In the genomic region with DNA sequence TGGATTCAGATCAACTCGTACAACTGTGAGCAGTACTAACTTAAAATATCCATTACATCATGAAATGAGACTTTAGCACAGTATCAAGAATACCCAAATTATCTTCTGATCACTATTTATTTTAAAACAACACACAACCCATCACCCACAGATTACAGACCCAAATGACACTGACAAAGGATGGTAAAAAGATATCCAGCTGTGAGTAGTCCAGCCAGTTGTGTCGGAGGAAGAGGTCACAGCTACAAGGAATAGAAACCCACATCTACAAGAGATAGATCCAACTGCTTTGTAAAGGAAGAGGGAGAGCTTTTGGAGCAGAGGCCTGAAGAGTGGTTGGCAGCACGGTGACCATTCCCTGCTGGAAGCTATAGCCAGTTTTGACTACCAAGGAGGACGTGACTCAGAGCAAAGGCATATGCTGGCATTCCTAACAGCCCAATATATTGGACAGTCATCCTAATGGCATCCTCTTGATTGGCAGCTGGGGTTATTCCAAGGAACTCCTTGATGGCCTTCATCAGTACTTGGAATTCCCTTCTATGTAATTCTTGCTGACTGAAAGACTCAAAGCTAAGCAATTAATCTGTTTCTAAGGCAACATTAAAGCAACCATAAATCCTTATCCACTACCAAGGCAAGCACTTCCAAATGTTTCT, we compare ENCODE assay signal across 10 cellular contexts. TPM values are rescaled to one million over a fixed set of nuclear protein-coding genes. Genes with fewer than 3 reads are reported as not detected.
DNase-seq lines count a peak whose midpoint lies in the region; ATAC-seq and TF ChIP-seq lines count a peak whose summit lies in the region.
"Had no signal": no experiment of that assay in that cellular context is flagged by ENCODE, and none has a peak within 500 bp of the region (broad histone marks: within the 10 kb centered on the region; RNA-seq: fewer than 3 reads in every experiment).

No MANE protein-coding gene starts in this region.

- POLR2A ChIA-PET in HCT116 (lab: Charles Lee) = no interaction called here
- POLR2A ChIA-PET in naive thymus-derived CD8-positive, alpha-beta T cell (lab: Charles Lee) = no interaction called here

- no peaks in the 10 kb centered on the region for H3K27me3 Mint-ChIP-seq in naive thymus-derived CD8-positive, alpha-beta T cell
- H3K27me3 Mint-ChIP-seq: stimulated activated memory B cell treated with anti-CD40 and anti-IgM and Interleukin-4, amounts not matched to agents 10 μg/mL and 1 μg/mL and 100 μg/mL, for 72 hours had no signal

- no peaks in the 10 kb centered on the region for H3K27me3 ChIP-seq in HCT116 (ENCODE audit: insufficient read depth, low read length)
- H3K27me3 ChIP-seq in adipocyte (replicated peaks; ENCODE audit: control insufficient read depth, insufficient read depth, low read length) = no peaks in the 10 kb centered on the region

- H2AFZ ChIP-seq in HCT116 (ENCODE audit: low read depth, low read length, poor library complexity, severe bottlenecking) = peak overlapping the region; percentile 36
- H2AFZ ChIP-seq: parathyroid adenoma had no signal

- peaks cover 0 to 3% (median 0%) of the 10 kb centered on the region in 4 donors for H3K4me1 Mint-ChIP-seq in naive thymus-derived CD8-positive, alpha-beta T cell
- H3K4me1 Mint-ChIP-seq: stimulated activated memory B cell treated with anti-CD40 and anti-IgM and Interleukin-4, amounts not matched to agents 10 μg/mL and 1 μg/mL and 100 μg/mL, for 72 hours had no signal

- H3K36me3 Mint-ChIP-seq in naive thymus-derived CD8-positive, alpha-beta T cell = no peaks in the 10 kb centered on the region
- H3K36me3 Mint-ChIP-seq: stimulated activated memory B cell treated with anti-CD40 and anti-IgM and Interleukin-4, amounts not matched to agents 10 μg/mL and 1 μg/mL and 100 μg/mL, for 72 hours had no signal

- peak overlapping the region; percentile 36; the same call in 1 of the 2 replicates for H3K27ac ChIP-seq in HCT116 (ENCODE audit: low read depth, low read length)
- H3K27ac ChIP-seq: parathyroid adenoma had no signal

- H3K4me3 ChIP-seq in HCT116 (replicated peaks in 1 of 2; ENCODE audit: low read depth in 1 of 2, low read length in 2 of 2) = peak overlapping the region in 1 of 2 experiments; percentile 35; a peak in 1 of 4 replicates
- H3K4me3 ChIP-seq in adipocyte (ENCODE audit: low read length) = no peak overlapping the region

- DNase-seq in HCT116 (ENCODE audit: low read depth, low spot score) (peak; percentile 80), adipocyte (ENCODE audit: low read depth) (peak; percentile 82), left cardiac atrium (peak; percentile 31), stromal cell of bone marrow (ENCODE audit: low read depth) (peak; percentile 83), RPMI8226 (no peak), NCI-H345 treated with DMSO at 0.1 percent for 48 hours (lab: John Stamatoyannopoulos, UW; ENCODE audit: unreplicated experiment) (no peak)
- no peak for DNase-seq in naive thymus-derived CD8-positive, alpha-beta T cell
- DNase-seq in stimulated activated CD4-positive, alpha-beta T cell treated with anti-CD3 and anti-CD28 coated beads, Interleukin-1b, Interleukin-23, amount 100 ng/mL, for 48 hours = no peak

- no peaks in the 10 kb centered on the region for H3K9me3 Mint-ChIP-seq in naive thymus-derived CD8-positive, alpha-beta T cell
- H3K9me3 Mint-ChIP-seq: stimulated activated memory B cell treated with anti-CD40 and anti-IgM and Interleukin-4, amounts not matched to agents 10 μg/mL and 1 μg/mL and 100 μg/mL, for 72 hours had no signal

- H3K4me1 ChIP-seq in HCT116 (ENCODE audit: control insufficient read depth in 1 of 2, insufficient read depth in 2 of 2, low read length in 2 of 2) = peaks cover 12 to 41% of the 10 kb centered on the region in 2 experiments
- peaks cover 60% of the 10 kb centered on the region for H3K4me1 ChIP-seq in adipocyte (ENCODE audit: control insufficient read depth, insufficient read depth, low read length)
- H3K4me1 ChIP-seq: parathyroid adenoma had no signal

- no peaks in the 10 kb centered on the region for H3K9me2 ChIP-seq in HCT116 (ENCODE audit: insufficient read depth)

- ATAC-seq in HCT116 (peak; percentile 97), left cardiac atrium (peak; percentile 38 to 87)
- ATAC-seq in naive thymus-derived CD8-positive, alpha-beta T cell = no peak
- ATAC-seq: stimulated activated memory B cell treated with anti-CD40 and anti-IgM and Interleukin-4, amounts not matched to agents 10 μg/mL and 1 μg/mL and 100 μg/mL, for 72 hours had no signal

- intact Hi-C loops in HCT116 (cut with micrococcal nuclease) (no loop called here), left cardiac atrium (cut with DNase I) (no loop called here)

- no peak for TF ChIP-seq RAD21 in HCT116 (IDR thresholded peaks at IDR 0.05; ENCODE audit: low read depth)

- H3K9me3 ChIP-seq in HCT116 (ENCODE audit: control insufficient read depth in 1 of 2, insufficient read depth in 1 of 2, low read depth in 1 of 2, low read length in 2 of 2) = no peaks in the 10 kb centered on the region
- H3K9me3 ChIP-seq in adipocyte (ENCODE audit: control insufficient read depth, low read length) = no peaks in the 10 kb centered on the region

- CTCF ChIA-PET in HCT116 (lab: Charles Lee) = interaction anchor here (0.7 kb wide), 1 partner anchor 14 kb away, joined by 4 read pairs; no protein-coding TSS in a partner anchor

- TF ChIP-seq POLR2A in HCT116 (IDR thresholded peaks at IDR 0.05; ENCODE audit: borderline replicate concordance, extremely low read depth, insufficient read depth, insufficient read length) = no peak

- H3K36me3 ChIP-seq in HCT116 (ENCODE audit: control insufficient read depth in 1 of 2, insufficient read depth in 2 of 2, low read length in 2 of 2) = no peaks in the 10 kb centered on the region
- H3K36me3 ChIP-seq in adipocyte (ENCODE audit: control insufficient read depth, insufficient read depth, low read length, severe bottlenecking) = no peaks in the 10 kb centered on the region

- no peak for TF ChIP-seq CTCF in HCT116 (IDR thresholded peaks at IDR 0.05 in 2 of 3, conservative IDR thresholded peaks at IDR 0.05 in 1 of 3; ENCODE audit: borderline replicate concordance in 1 of 3, insufficient read depth in 1 of 3, low read depth in 2 of 3, low read length in 2 of 3)

- H3K4me3 Mint-ChIP-seq in naive thymus-derived CD8-positive, alpha-beta T cell = no peak overlapping the region
- H3K4me3 Mint-ChIP-seq: stimulated activated memory B cell treated with anti-CD40 and anti-IgM and Interleukin-4, amounts not matched to agents 10 μg/mL and 1 μg/mL and 100 μg/mL, for 72 hours had no signal

- H3K9ac ChIP-seq in HCT116 (ENCODE audit: low read length) (peak overlapping the region; percentile 8; the same call in 1 of the 2 replicates), adipocyte (ENCODE audit: low read length) (no peak overlapping the region)
- H3K9ac ChIP-seq: parathyroid adenoma had no signal

- no TSS peak for BruUV-seq in HCT116 (replicated peaks; lab: Mats Ljungman, UMichigan)

- peak overlapping the region; percentile 71 for H3K4me2 ChIP-seq in HCT116 (ENCODE audit: low read length)

- RAD21 ChIA-PET in HCT116 (lab: Charles Lee; ENCODE audit: low non-redundant PET in 1 of 2, low total read pairs in 2 of 2, uncharacterized antibody in 2 of 2, unreplicated experiment in 2 of 2) = no interaction called here

- H4K20me1 ChIP-seq in HCT116 (ENCODE audit: insufficient read depth) = no peaks in the 10 kb centered on the region

- no peak overlapping the region for H3K27ac Mint-ChIP-seq in naive thymus-derived CD8-positive, alpha-beta T cell
- H3K27ac Mint-ChIP-seq: stimulated activated memory B cell treated with anti-CD40 and anti-IgM and Interleukin-4, amounts not matched to agents 10 μg/mL and 1 μg/mL and 100 μg/mL, for 72 hours had no signal

- H3K79me2 ChIP-seq in HCT116 (ENCODE audit: insufficient read depth, low read length) = no peaks in the 10 kb centered on the region
- H3K79me2 ChIP-seq: parathyroid adenoma had no signal

TF ChIP-seq in HCT116, 20 proteins besides CTCF, POLR2A, EP300 and RAD21 (continues in another document):
- TF ChIP-seq ZFX (IDR thresholded peaks at IDR 0.05) (no peak), ELF1 (IDR thresholded peaks at IDR 0.05; ENCODE audit: borderline replicate concordance, low read depth) (no peak), POLR2AphosphoS5 (IDR thresholded peaks at IDR 0.05; ENCODE audit: low read depth, low read length) (peak; percentile 53), TCF7L2 (IDR thresholded peaks at IDR 0.05; ENCODE audit: borderline replicate concordance, extremely low read depth, insufficient read depth, insufficient read length) (peak; percentile 50), SP1 (IDR thresholded peaks at IDR 0.05; ENCODE audit: low read depth) (peak; percentile 77), EZH2 (IDR thresholded peaks at IDR 0.05) (no peak)
- TF ChIP-seq, protein P1, sequence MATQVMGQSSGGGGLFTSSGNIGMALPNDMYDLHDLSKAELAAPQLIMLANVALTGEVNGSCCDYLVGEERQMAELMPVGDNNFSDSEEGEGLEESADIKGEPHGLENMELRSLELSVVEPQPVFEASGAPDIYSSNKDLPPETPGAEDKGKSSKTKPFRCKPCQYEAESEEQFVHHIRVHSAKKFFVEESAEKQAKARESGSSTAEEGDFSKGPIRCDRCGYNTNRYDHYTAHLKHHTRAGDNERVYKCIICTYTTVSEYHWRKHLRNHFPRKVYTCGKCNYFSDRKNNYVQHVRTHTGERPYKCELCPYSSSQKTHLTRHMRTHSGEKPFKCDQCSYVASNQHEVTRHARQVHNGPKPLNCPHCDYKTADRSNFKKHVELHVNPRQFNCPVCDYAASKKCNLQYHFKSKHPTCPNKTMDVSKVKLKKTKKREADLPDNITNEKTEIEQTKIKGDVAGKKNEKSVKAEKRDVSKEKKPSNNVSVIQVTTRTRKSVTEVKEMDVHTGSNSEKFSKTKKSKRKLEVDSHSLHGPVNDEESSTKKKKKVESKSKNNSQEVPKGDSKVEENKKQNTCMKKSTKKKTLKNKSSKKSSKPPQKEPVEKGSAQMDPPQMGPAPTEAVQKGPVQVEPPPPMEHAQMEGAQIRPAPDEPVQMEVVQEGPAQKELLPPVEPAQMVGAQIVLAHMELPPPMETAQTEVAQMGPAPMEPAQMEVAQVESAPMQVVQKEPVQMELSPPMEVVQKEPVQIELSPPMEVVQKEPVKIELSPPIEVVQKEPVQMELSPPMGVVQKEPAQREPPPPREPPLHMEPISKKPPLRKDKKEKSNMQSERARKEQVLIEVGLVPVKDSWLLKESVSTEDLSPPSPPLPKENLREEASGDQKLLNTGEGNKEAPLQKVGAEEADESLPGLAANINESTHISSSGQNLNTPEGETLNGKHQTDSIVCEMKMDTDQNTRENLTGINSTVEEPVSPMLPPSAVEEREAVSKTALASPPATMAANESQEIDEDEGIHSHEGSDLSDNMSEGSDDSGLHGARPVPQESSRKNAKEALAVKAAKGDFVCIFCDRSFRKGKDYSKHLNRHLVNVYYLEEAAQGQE (IDR thresholded peaks at IDR 0.05; ENCODE audit: low read depth) = no peak
- TF ChIP-seq, protein P2, sequence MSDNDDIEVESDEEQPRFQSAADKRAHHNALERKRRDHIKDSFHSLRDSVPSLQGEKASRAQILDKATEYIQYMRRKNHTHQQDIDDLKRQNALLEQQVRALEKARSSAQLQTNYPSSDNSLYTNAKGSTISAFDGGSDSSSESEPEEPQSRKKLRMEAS (IDR thresholded peaks at IDR 0.05) = no peak

RNA-seq across cellular contexts. Expression of a gene that starts 17.1 kb away (rescaled TPM):
- total RNA-seq in HCT116 (2021; ENCODE audit: unreplicated experiment) = 0.07 TPM
- polyA plus RNA-seq in HCT116 (2012) = not detected in 2 replicates
- 100 to 1,000 TPM; 590 to 696 TPM for total RNA-seq in left cardiac atrium
- total RNA-seq in naive thymus-derived CD8-positive, alpha-beta T cell = under 1 TPM; 0.22 to 0.34 TPM
- polyA plus RNA-seq in naive thymus-derived CD8-positive, alpha-beta T cell = not detected

Comparison
In these comparisons a context has a peak if more than half of its experiments do, and no peak if none do; other contexts are left out.
1. ATAC-seq: peak in HCT116 (single experiment) and left cardiac atrium (2 of 2); none in naive thymus-derived CD8-positive, alpha-beta T cell (0 of 2).
2. DNase-seq: peak in HCT116 (single experiment), adipocyte (single experiment), left cardiac atrium (single experiment) and stromal cell of bone marrow (single experiment); none in RPMI8226 (single experiment), NCI-H345 treated with DMSO at 0.1 percent for 48 hours (single experiment), naive thymus-derived CD8-positive, alpha-beta T cell (0 of 10) and stimulated activated CD4-positive, alpha-beta T cell treated with anti-CD3 and anti-CD28 coated beads, Interleukin-1b, Interleukin-23, amount 100 ng/mL, for 48 hours (single experiment).
3. RNA of a gene that starts 17.1 kb away (total RNA-seq): 590 to 696 TPM in left cardiac atrium; 0.22 to 0.34 TPM in naive thymus-derived CD8-positive, alpha-beta T cell and 0.07 TPM in HCT116 (single experiment); every median in the first group is over 100 times any median in the second.